Comparison of ENCODE assay signal across 10 cellular contexts in genomic region chr13:28161370-28161769, GRCh38. TPM values are rescaled to one million over a fixed set of nuclear protein-coding genes. Genes with fewer than 3 reads are reported as not detected.
DNase-seq lines count a peak whose midpoint lies in the region; ATAC-seq, FAIRE-seq and TF ChIP-seq lines count a peak whose summit lies in the region.
"Had no signal": no experiment of that assay in that cellular context is flagged by ENCODE, and none has a peak within 500 bp of the region (broad histone marks: within the 10 kb centered on the region; RNA-seq: fewer than 3 reads in every experiment).

No MANE protein-coding gene starts in this region.

- peaks cover 3% of the 10 kb centered on the region for H3K79me1 ChIP-seq in H1 (ENCODE audit: low read depth, low read length)

- H3K4me1 ChIP-seq in H1 (replicated peaks in 1 of 4; ENCODE audit: control insufficient read depth in 3 of 4, insufficient read depth in 4 of 4, low read length in 3 of 4) (peaks cover 0 to 14% (median 5%) of the 10 kb centered on the region in 4 experiments; a peak in 5 of 7 replicates), mucosa of descending colon (ENCODE audit: low read depth) (peaks cover 33% of the 10 kb centered on the region), esophagus muscularis mucosa (peaks cover 11 to 39% (median 20%) of the 10 kb centered on the region in 4 donors)

- peak overlapping the region; percentile 13; the same call in 1 of the 2 replicates for H2BK5ac ChIP-seq in H1 (ENCODE audit: low read depth, low read length)

- H3K27ac ChIP-seq in H1 (ENCODE audit: low read depth, low read length), result peak overlapping the region; percentile 12; the same call in 1 of the 2 replicates
- H3K27ac ChIP-seq in esophagus muscularis mucosa (replicated peaks in 1 of 4), result no peak overlapping the region

- TF ChIP-seq CTCF in H1 (IDR thresholded peaks at IDR 0.05; ENCODE audit: control extremely low read depth in 1 of 3, insufficient read depth in 1 of 3, low read depth in 1 of 3, low read length in 3 of 3) (no peak), mucosa of descending colon (IDR thresholded peaks at IDR 0.05) (no peak), esophagus muscularis mucosa (IDR thresholded peaks at IDR 0.05) (no peak)

- H3K23ac ChIP-seq in H1 (ENCODE audit: insufficient read length), result no peak overlapping the region

- no peak overlapping the region; a peak in 1 of 7 replicates for H3K9ac ChIP-seq in H1 (replicated peaks in 1 of 4; ENCODE audit: extremely low read depth in 1 of 4, low read depth in 3 of 4, low read length in 3 of 4)

- H3K23me2 ChIP-seq in H1 (ENCODE audit: low read depth, low read length), result no peaks in the 10 kb centered on the region

- 0 out of 2 replicates have a peak overlapping the region, but pooled peaks have one; percentile 16 for H2BK20ac ChIP-seq in H1 (ENCODE audit: low read length)

- H3K27me3 ChIP-seq in H1 (replicated peaks in 1 of 4; ENCODE audit: control insufficient read depth in 3 of 4, extremely low read depth in 1 of 4, insufficient read depth in 3 of 4, low read length in 3 of 4) (no peaks in the 10 kb centered on the region), esophagus muscularis mucosa (no peaks in the 10 kb centered on the region)
- H3K27me3 ChIP-seq: Peyer's patch had no signal

- CTCF ChIA-PET in H1 (lab: Charles Lee; ENCODE audit: partially characterized antibody), result interaction anchor here (1.6 kb wide), 1 partner anchor 9 kb away, joined by 4 read pairs; no protein-coding TSS in a partner anchor

- H2AK5ac ChIP-seq in H1 (ENCODE audit: low read depth, low read length), result peak overlapping the region; percentile 47; the same call in 1 of the 2 replicates

- H3K4ac ChIP-seq in H1 (replicated peaks; ENCODE audit: insufficient read length, low read depth, low read length), result no peak overlapping the region

- H3K4me2 ChIP-seq in H1 (ENCODE audit: insufficient read depth in 1 of 2, low read depth in 2 of 2, low read length in 2 of 2), result peak overlapping the region; percentile 57 to 65

- H3K14ac ChIP-seq in H1 (ENCODE audit: insufficient read length), result no peak overlapping the region

- no peak overlapping the region for H4K8ac ChIP-seq in H1 (ENCODE audit: extremely low read depth, insufficient read depth, low read length)

- DNase-seq in EL (peak; percentile 68), M059J (ENCODE audit: low read depth) (peak; percentile 86), H1 (ENCODE audit: low read depth in 1 of 2, low spot score in 2 of 2) (no peak), mucosa of descending colon (peak in 1 of 3 donors; percentile 55), SIG-M5 treated with dmso at 0.1 percent for 504 hours (lab: John Stamatoyannopoulos, UW; ENCODE audit: unreplicated experiment) (no peak), NCI-H748 (lab: John Stamatoyannopoulos, UW; ENCODE audit: unreplicated experiment) (no peak), esophagus muscularis mucosa (ENCODE audit: extremely low spot score) (no peak)
- no peak for DNase-seq in stimulated activated CD4-positive, alpha-beta T cell treated with anti-CD3 and anti-CD28 coated beads, Interleukin-4, amount 100 ng/mL, for 24 hours
- DNase-seq: activated CD4-positive, alpha-beta T cell treated with anti-CD3 and anti-CD28 coated beads, Interleukin-2, amount 50 U/mL, for 48 hours had no signal

- H4K20me1 ChIP-seq in H1 (replicated peaks in 1 of 2; ENCODE audit: control insufficient read depth in 1 of 2, insufficient read depth in 2 of 2, low read length in 2 of 2), result peaks cover 0 to 2% of the 10 kb centered on the region in 2 experiments

- H2BK120ac ChIP-seq in H1 (replicated peaks; ENCODE audit: low read depth, low read length), result no peak overlapping the region

- WGBS in H1 (ENCODE audit: extremely low coverage in 1 of 2, insufficient coverage in 1 of 2, insufficient read length in 1 of 2, insufficient replicate concordance in 2 of 2, low coverage in 1 of 2, low lambda C conversion rate in 2 of 2, missing lambda C conversion rate in 1 of 2), 2 experiments, result 23% methylated on average over 1 of the region's 1 CpG; no CpG with 5 or more reads in 1 of the 2 experiments
- 37% methylated on average over 1 of the region's 1 CpG for whole genome bisulfite sequencing in esophagus muscularis mucosa

- H2BK12ac ChIP-seq in H1 (ENCODE audit: low read depth, low read length), result peak overlapping the region; percentile 86; the same call in 1 of the 2 replicates

- H3K4me3 ChIP-seq in H1 (ENCODE audit: extremely low read depth in 1 of 4, insufficient read depth in 2 of 4, low read depth in 3 of 4, low read length in 4 of 4), result peak overlapping the region in 1 of 4 experiments; percentile 43; a peak in 2 of 8 replicates
- no peak overlapping the region for H3K4me3 ChIP-seq in mucosa of descending colon
- no peak overlapping the region for H3K4me3 ChIP-seq in esophagus muscularis mucosa
- H3K4me3 ChIP-seq: Peyer's patch had no signal

- no peak for TF ChIP-seq RAD21 in H1 (IDR thresholded peaks at IDR 0.05 in 1 of 2, conservative IDR thresholded peaks at IDR 0.05 in 1 of 2; ENCODE audit: low read depth in 2 of 2, low read length in 2 of 2)

- H4K5ac ChIP-seq in H1 (ENCODE audit: insufficient read length, low read depth, low read length), result peak overlapping the region; percentile 41

- no peak for TF ChIP-seq POLR2A in H1 (IDR thresholded peaks at IDR 0.05; ENCODE audit: control extremely low read depth in 1 of 2, low read depth in 2 of 2, low read length in 2 of 2)
- no peak for TF ChIP-seq POLR2A in esophagus muscularis mucosa (IDR thresholded peaks at IDR 0.05; ENCODE audit: low read depth)

- FAIRE-seq in H1 (lab: Jason Lieb, UNC), result peak; percentile 74

- no peak overlapping the region for H2BK15ac ChIP-seq in H1 (ENCODE audit: low read length)

- no peak overlapping the region for H4K91ac ChIP-seq in H1 (replicated peaks; ENCODE audit: insufficient read length, low read length)

- H2AFZ ChIP-seq in H1 (ENCODE audit: low read length), result no peak overlapping the region

- ATAC-seq in mucosa of descending colon, result peak; percentile 82

- H3K9me3 ChIP-seq in H1 (ENCODE audit: insufficient read depth in 2 of 2, low read depth in 1 of 2, low read length in 1 of 2) (peaks cover 3 to 9% of the 10 kb centered on the region in 2 experiments; a peak in 2 of 4 replicates), mucosa of descending colon (no peaks in the 10 kb centered on the region), esophagus muscularis mucosa (no peaks in the 10 kb centered on the region)
- H3K9me3 ChIP-seq: Peyer's patch had no signal

- peak overlapping the region; percentile 44 for H3K18ac ChIP-seq in H1 (ENCODE audit: extremely low read depth, low read length)

- intact Hi-C loops in mucosa of descending colon (cut with DNase I, micrococcal nuclease) (no loop called here), esophagus muscularis mucosa (cut with DNase I) (no loop called here)

- H3K79me2 ChIP-seq in H1 (ENCODE audit: control insufficient read depth in 1 of 2, insufficient read depth in 2 of 2, low read length in 2 of 2), result peaks cover 11 to 98% of the 10 kb centered on the region in 2 experiments

- POLR2A ChIA-PET in H1 (lab: Charles Lee; ENCODE audit: partially characterized antibody), result interaction anchor here (0.6 to 2.2 kb wide), 6 partner anchors 9 to 156 kb away, joined by 3 to 9 read pairs (median 3); no protein-coding TSS in a partner anchor

- TF ChIP-seq EP300 in H1 (IDR thresholded peaks at IDR 0.05; ENCODE audit: borderline replicate concordance in 1 of 2, low read depth in 2 of 2, low read length in 2 of 2), result peak in 1 of 2 experiments; percentile 90; a peak in 1 of 3 replicates
- TF ChIP-seq EP300 in esophagus muscularis mucosa (IDR thresholded peaks at IDR 0.05), result no peak

- H3K36me3 ChIP-seq in H1 (ENCODE audit: control insufficient read depth in 2 of 4, insufficient read depth in 4 of 4, low read length in 3 of 4), result peaks cover 0 to 5% (median 0%) of the 10 kb centered on the region in 4 experiments; a peak in 2 of 8 replicates
- no peaks in the 10 kb centered on the region for H3K36me3 ChIP-seq in mucosa of descending colon (ENCODE audit: low read depth)
- H3K36me3 ChIP-seq in esophagus muscularis mucosa, result no peaks in the 10 kb centered on the region
- H3K36me3 ChIP-seq: Peyer's patch had no signal

- H3K56ac ChIP-seq in H1 (replicated peaks; ENCODE audit: insufficient read length, low read depth, low read length), result no peak overlapping the region

TF ChIP-seq in H1, 55 proteins besides CTCF, POLR2A, EP300 and RAD21 (continues in another document):
- peak; percentile 23 to 38 for TF ChIP-seq BCL11A (IDR thresholded peaks at IDR 0.05; ENCODE audit: low read depth in 2 of 2, low read length in 2 of 2)
- peak; percentile 51; the same call in 1 of the 2 replicates for TF ChIP-seq TCF12 (IDR thresholded peaks at IDR 0.05; ENCODE audit: low read depth, low read length)
- TF ChIP-seq GABPA (IDR thresholded peaks at IDR 0.05; ENCODE audit: borderline replicate concordance, insufficient read depth, low read length), result no peak
- no peak for TF ChIP-seq KDM4A (IDR thresholded peaks at IDR 0.05; ENCODE audit: low read depth, low read length, severe bottlenecking)
- peak; percentile 95 for TF ChIP-seq ASH2L (IDR thresholded peaks at IDR 0.05; ENCODE audit: low read length)
- TF ChIP-seq KDM1A (IDR thresholded peaks at IDR 0.05; ENCODE audit: borderline replicate concordance, low read length), result no peak
- TF ChIP-seq JUND (IDR thresholded peaks at IDR 0.05; ENCODE audit: low read length), result peak; percentile 87
- peak in 1 of 2 experiments; percentile 93; a peak in 1 of 4 replicates for TF ChIP-seq HDAC2 (IDR thresholded peaks at IDR 0.05; ENCODE audit: borderline replicate concordance in 1 of 2, low read depth in 2 of 2, low read length in 2 of 2)

RNA-seq across cellular contexts. Expression of gene PAN3, which starts 23.0 kb away (rescaled TPM):
- total RNA-seq in M059J (2014; rRNA removed; shearing (Covaris generic)), result 7.9 and 12.9 TPM in 2 replicates
- 39.2 and 39.3 TPM in 2 replicates for total RNA-seq in H1 (2021; fragmentation: NEBNext Ultra II Directional; extraction: Animal tissue kit (Norgen Biotek cat#: 25700))
- polyA plus RNA-seq in H1 (2011; rRNA removed), result 9.7 and 12.7 TPM in 2 replicates
- 13.7 TPM for polyA plus RNA-seq in H1 (2011; cell fraction: cytosol; rRNA removed)
- 15.2 TPM for polyA plus RNA-seq in H1 (2011; cell fraction: nucleus; rRNA removed)
- polyA plus RNA-seq in H1 (2012, experiment 1 of 2), result 12.0 to 30.7 TPM (median 16.0 TPM) in 4 replicates
- polyA plus RNA-seq in H1 (2012, experiment 2 of 2), result 1.7 TPM
- polyA plus RNA-seq in H1 (2013, experiment 1 of 2), result 17.2 TPM
- polyA plus RNA-seq in H1 (2013, experiment 2 of 2), result 15.1 TPM
- 64.3 and 84.7 TPM in 2 replicates for polyA minus RNA-seq in H1 (2011; rRNA and poly(A)+ RNA removed)
- 25.8 TPM for polyA minus RNA-seq in H1 (2011; cell fraction: cytosol; rRNA and poly(A)+ RNA removed)
- polyA minus RNA-seq in H1 (2011; cell fraction: nucleus; rRNA and poly(A)+ RNA removed), result 73.6 TPM
- total RNA-seq in mucosa of descending colon (10 to 100 TPM; 28.4 to 43.7 (median 40.2) TPM), esophagus muscularis mucosa (10 to 100 TPM; 26.2 to 30.4 (median 27.1) TPM)

Comparison
In these comparisons a context has a peak if more than half of its experiments do, and no peak if none do; other contexts are left out.
1. DNase-seq: peak in EL (single experiment) and M059J (single experiment); none in H1 (0 of 2), SIG-M5 treated with dmso at 0.1 percent for 504 hours (single experiment), stimulated activated CD4-positive, alpha-beta T cell treated with anti-CD3 and anti-CD28 coated beads, Interleukin-4, amount 100 ng/mL, for 24 hours (single experiment), NCI-H748 (single experiment) and esophagus muscularis mucosa (single experiment).